In genomic region chr11:46700251-46701077, GRCh38 we compare ENCODE assay signal across 8 cellular contexts. TPM values are rescaled to one million over a fixed set of nuclear protein-coding genes. Genes with fewer than 3 reads are reported as not detected.
DNase-seq lines count a peak whose midpoint lies in the region; ATAC-seq and TF ChIP-seq lines count a peak whose summit lies in the region.

ARHGAP1 (minus strand) TSS chr11:46700619; CDS start chr11:46696107, 4,512 bp downstream.
ZNF408 (plus strand) TSS chr11:46701031; CDS start chr11:46701048, 17 bp downstream.

- H3K27ac ChIP-seq in colonic mucosa = peak within 1 kb of the TSS; percentile 93
- H3K27ac ChIP-seq in layer of hippocampus (ENCODE audit: low read depth, low read length) = peak within 1 kb of the TSS; percentile 90

- TF ChIP-seq CTCF in BJ (IDR thresholded peaks at IDR 0.05; ENCODE audit: insufficient read depth, low read depth, low read length) (no peak), colonic mucosa (IDR thresholded peaks at IDR 0.05) (no peak)

- H3K9me3 ChIP-seq in colonic mucosa = no peaks in the 10 kb centered on the region

- H3K4me1 ChIP-seq in colonic mucosa = peaks cover 11% of the 10 kb centered on the region

- peaks cover 43% of the 10 kb centered on the region for H3K36me3 Mint-ChIP-seq in activated CD4-positive, alpha-beta T cell treated with anti-CD3 and anti-CD28 coated beads, Interleukin-2, amount 10 ng/mL, durations not matched to agents 24 days and 14 days (ENCODE audit: low read depth)

- DNase-seq in BJ (ENCODE audit: low read depth) (peak; percentile 87), NCI-H526 treated with DMSO at 0.1 percent for 48 hours (lab: John Stamatoyannopoulos, UW) (peak; percentile 99), colonic mucosa (peak; percentile 100)
- DNase-seq in activated CD4-positive, alpha-beta T cell treated with anti-CD3 and anti-CD28 coated beads, Interleukin-2, amount 10 ng/mL, durations not matched to agents 24 days and 14 days = peak; percentile 100
- DNase-seq in stimulated activated CD4-positive, alpha-beta T cell treated with anti-CD3 and anti-CD28 coated beads, Interleukin-1b, Interleukin-23, amount 100 ng/mL, for 4 hours (ENCODE audit: low read depth in 2 of 2) = peak; percentile 97 to 99

- H3K27me3 Mint-ChIP-seq in activated CD4-positive, alpha-beta T cell treated with anti-CD3 and anti-CD28 coated beads, Interleukin-2, amount 10 ng/mL, durations not matched to agents 24 days and 14 days = peaks cover 3% of the 10 kb centered on the region

- H3K4me3 Mint-ChIP-seq in activated CD4-positive, alpha-beta T cell treated with anti-CD3 and anti-CD28 coated beads, Interleukin-2, amount 10 ng/mL, durations not matched to agents 24 days and 14 days = peak within 1 kb of the TSS; percentile 99

- H3K9ac ChIP-seq in colonic mucosa (ENCODE audit: low read depth in 2 of 2, low read length in 2 of 2) = peak within 1 kb of the TSS; percentile 83 to 95

- POLR2A ChIA-PET in BJ (lab: Charles Lee) = interaction anchor here (1.5 kb wide), 1 partner anchor 11 kb away, joined by 3 read pairs; no protein-coding TSS in a partner anchor

- H3K4me1 Mint-ChIP-seq in activated CD4-positive, alpha-beta T cell treated with anti-CD3 and anti-CD28 coated beads, Interleukin-2, amount 10 ng/mL, durations not matched to agents 24 days and 14 days = peaks cover 38% of the 10 kb centered on the region

- H3K4me3 ChIP-seq in BJ (ENCODE audit: low read depth, low read length) (peak within 1 kb of the TSS; percentile 92), colonic mucosa (peak within 1 kb of the TSS; percentile 98)

- H3K27ac Mint-ChIP-seq in activated CD4-positive, alpha-beta T cell treated with anti-CD3 and anti-CD28 coated beads, Interleukin-2, amount 10 ng/mL, durations not matched to agents 24 days and 14 days = peak within 1 kb of the TSS; percentile 98

- intact Hi-C loops in activated CD4-positive, alpha-beta T cell treated with anti-CD3 and anti-CD28 coated beads, Interleukin-2, amount 10 ng/mL, durations not matched to agents 24 days and 14 days (cut with micrococcal nuclease) = loop anchor here (1.0 to 5.0 kb wide), 7 partner anchors 30 to 1066 kb away; partner anchors contain the start of genes ARFGAP2, ATG13, CKAP5 and CSTPP1
- intact Hi-C loops in colonic mucosa (cut with DNase I) = no loop called here

- peak; percentile 91 for ATAC-seq in GM19324 (IDR thresholded peaks at IDR 0.05; ENCODE audit: low FRiP score, unreplicated experiment)
- ATAC-seq in HG03469 (IDR thresholded peaks at IDR 0.05; ENCODE audit: unreplicated experiment) = peak; percentile 72

- peaks cover 3% of the 10 kb centered on the region for H3K9me3 Mint-ChIP-seq in activated CD4-positive, alpha-beta T cell treated with anti-CD3 and anti-CD28 coated beads, Interleukin-2, amount 10 ng/mL, durations not matched to agents 24 days and 14 days

- CTCF ChIA-PET in BJ (lab: Yijun Ruan, JAX) = interaction anchor here (1.1 kb wide), 1 partner anchor 11 kb away, joined by 3 read pairs; no protein-coding TSS in a partner anchor

- H3K36me3 ChIP-seq in BJ (ENCODE audit: control insufficient read depth, insufficient read depth, low read length) = peaks cover 31% of the 10 kb centered on the region
- peaks cover 32% of the 10 kb centered on the region for H3K36me3 ChIP-seq in colonic mucosa

- H3K27me3 ChIP-seq in BJ (ENCODE audit: control insufficient read depth, insufficient read depth, low read length) (no peaks in the 10 kb centered on the region), colonic mucosa (no peaks in the 10 kb centered on the region), layer of hippocampus (ENCODE audit: control insufficient read depth, insufficient read depth, low read length) (no peaks in the 10 kb centered on the region)

RNA-seq across cellular contexts. Expression of gene ARHGAP1, which starts in this region (rescaled TPM):
- 28.9 and 40.9 TPM in 2 replicates for polyA plus RNA-seq in BJ (2011; rRNA removed)
- 117 and 163 TPM in 2 replicates for polyA minus RNA-seq in BJ (2011; rRNA and poly(A)+ RNA removed)
- total RNA-seq in activated CD4-positive, alpha-beta T cell treated with anti-CD3 and anti-CD28 coated beads, Interleukin-2, amount 10 ng/mL, durations not matched to agents 24 days and 14 days = 59.1 and 61.7 TPM in 2 replicates
- total RNA-seq in colonic mucosa = 10 to 100 TPM; 68.3 to 81.7 TPM

RNA-seq across cellular contexts. Expression of gene ZNF408, which starts in this region (rescaled TPM):
- 3.0 and 6.9 TPM in 2 replicates for polyA plus RNA-seq in BJ (2011; rRNA removed)
- polyA minus RNA-seq in BJ (2011; rRNA and poly(A)+ RNA removed) = 9.0 and 11.2 TPM in 2 replicates
- 12.9 and 14.1 TPM in 2 replicates for total RNA-seq in activated CD4-positive, alpha-beta T cell treated with anti-CD3 and anti-CD28 coated beads, Interleukin-2, amount 10 ng/mL, durations not matched to agents 24 days and 14 days
- 10 to 100 TPM; 11.7 to 15.5 TPM for total RNA-seq in colonic mucosa

Comparison
In these comparisons a context has a peak if more than half of its experiments do, and no peak if none do; other contexts are left out.
1. Peak in every context shown above with its lines: DNase-seq, ATAC-seq, H3K4me3 ChIP-seq and H3K27ac ChIP-seq.